ENCODE assay signal across 28 cellular contexts in the genomic region with DNA sequence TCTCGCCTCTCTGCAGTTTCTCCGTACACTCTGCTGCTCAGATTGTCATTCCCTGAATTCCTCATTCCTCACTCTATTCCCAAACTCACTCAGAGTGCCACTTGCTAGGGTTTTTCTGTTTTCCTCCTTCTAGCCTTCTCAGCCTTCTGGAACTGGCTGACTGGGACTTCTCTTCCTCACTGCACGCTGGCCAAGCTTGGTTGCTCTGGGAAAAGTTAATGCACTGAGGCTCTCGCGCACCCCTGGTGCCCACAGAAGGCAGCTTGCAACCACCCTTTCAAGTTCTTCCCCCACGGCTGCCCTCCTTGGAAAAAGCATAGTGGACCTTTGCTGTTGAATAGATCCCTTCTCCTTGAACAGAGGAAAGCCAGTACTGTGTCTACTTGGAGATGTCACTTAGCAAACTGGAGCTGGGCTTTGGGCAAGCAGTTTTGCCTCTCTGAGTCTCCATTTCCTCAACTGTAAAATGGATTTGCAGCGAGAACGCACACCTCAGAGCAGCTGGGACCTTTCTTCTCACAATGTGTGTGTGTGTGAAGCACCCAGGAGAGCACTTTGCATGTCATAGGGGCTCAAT. TPM values are rescaled to one million over a fixed set of nuclear protein-coding genes. Genes with fewer than 3 reads are reported as not detected.
A peak's percentile ranks its signal among the peaks of the same experiment; 100 is the strongest.
DNase-seq lines count a peak whose midpoint lies in the region; ATAC-seq, FAIRE-seq and TF ChIP-seq lines count a peak whose summit lies in the region.
"Had no signal": no experiment of that assay in that cellular context is flagged by ENCODE, and none has a peak within 500 bp of the region (broad histone marks: within the 10 kb centered on the region; RNA-seq: fewer than 3 reads in every experiment).

No MANE protein-coding gene starts in this region.

- ATAC-seq in GM21786 (IDR thresholded peaks at IDR 0.05; ENCODE audit: unreplicated experiment) (no peak), GM21529 (IDR thresholded peaks at IDR 0.05; ENCODE audit: unreplicated experiment) (no peak)
- ATAC-seq: gastrocnemius medialis; PC-3; stimulated activated naive B cell treated with anti-CD40 and anti-IgM and Interleukin-4, amounts not matched to agents 10 μg/mL and 1 μg/mL and 100 μg/mL, for 72 hours had no signal

- TF ChIP-seq CTCF in C4-2B (conservative IDR thresholded peaks at IDR 0.05) = peak; percentile 20; the same call in 1 of the 2 replicates
- peak; percentile 23 for TF ChIP-seq CTCF in choroid plexus epithelial cell (conservative IDR thresholded peaks at IDR 0.05; ENCODE audit: low read depth, low read length)
- TF ChIP-seq CTCF in neural progenitor cell (IDR thresholded peaks at IDR 0.05) = no peak
- no peak for TF ChIP-seq CTCF in nephron progenitor cell (IDR thresholded peaks at IDR 0.05)

- H3K4me1 Mint-ChIP-seq in neural progenitor cell (no peaks in the 10 kb centered on the region), nephron progenitor cell (peaks cover 3% of the 10 kb centered on the region)
- H3K4me1 Mint-ChIP-seq: activated B cell treated with CpG ODN at 0.5 μM for 24 hours; activated CD4-positive, alpha-beta memory T cell treated with anti-CD3 and anti-CD28 coated beads, Interleukin-2, amount 10 ng/mL, durations not matched to agents 7 days and 5 days; stimulated activated naive B cell treated with anti-CD40 and anti-IgM and Interleukin-4, amounts not matched to agents 10 μg/mL and 1 μg/mL and 100 μg/mL, for 72 hours had no signal

- H3K4me1 ChIP-seq in neural progenitor cell = no peaks in the 10 kb centered on the region
- H3K4me1 ChIP-seq: gastrocnemius medialis, pancreas, SJCRH30 had no signal

- H3K4me3 ChIP-seq in MG63 (no peak overlapping the region), choroid plexus epithelial cell (ENCODE audit: low read depth, low read length) (no peak overlapping the region), neural progenitor cell (no peak overlapping the region)
- H3K4me3 ChIP-seq: gastrocnemius medialis, pancreas, SJCRH30 had no signal

- peaks cover 5% of the 10 kb centered on the region for H3K27me3 Mint-ChIP-seq in neural progenitor cell (ENCODE audit: insufficient read depth, low read depth)
- peaks cover 24% of the 10 kb centered on the region for H3K27me3 Mint-ChIP-seq in nephron progenitor cell (ENCODE audit: low read depth, poor library complexity)

- no peak overlapping the region for H3K9ac ChIP-seq in neural progenitor cell

- H3K4me3 Mint-ChIP-seq in neural progenitor cell = no peak overlapping the region
- H3K4me3 Mint-ChIP-seq in nephron progenitor cell = no peak overlapping the region
- H3K4me3 Mint-ChIP-seq: activated B cell treated with CpG ODN at 0.5 μM for 24 hours; activated CD4-positive, alpha-beta memory T cell treated with anti-CD3 and anti-CD28 coated beads, Interleukin-2, amount 10 ng/mL, durations not matched to agents 7 days and 5 days; naive B cell; stimulated activated naive B cell treated with anti-CD40 and anti-IgM and Interleukin-4, amounts not matched to agents 10 μg/mL and 1 μg/mL and 100 μg/mL, for 72 hours had no signal

- no peak overlapping the region for H3K27ac Mint-ChIP-seq in neural progenitor cell
- H3K27ac Mint-ChIP-seq in nephron progenitor cell = no peak overlapping the region
- H3K27ac Mint-ChIP-seq: activated B cell treated with CpG ODN at 0.5 μM for 24 hours; activated CD4-positive, alpha-beta memory T cell treated with anti-CD3 and anti-CD28 coated beads, Interleukin-2, amount 10 ng/mL, durations not matched to agents 7 days and 5 days; stimulated activated naive B cell treated with anti-CD40 and anti-IgM and Interleukin-4, amounts not matched to agents 10 μg/mL and 1 μg/mL and 100 μg/mL, for 72 hours had no signal

- no peaks in the 10 kb centered on the region for H3K36me3 ChIP-seq in MG63
- H3K36me3 ChIP-seq in neural progenitor cell = no peaks in the 10 kb centered on the region
- H3K36me3 ChIP-seq: gastrocnemius medialis, pancreas, SJCRH30 had no signal

- no peaks in the 10 kb centered on the region for H4K20me1 ChIP-seq in neural progenitor cell (ENCODE audit: low read depth)

- no peaks in the 10 kb centered on the region for H3F3A ChIP-seq in neural progenitor cell (ENCODE audit: low read depth)

- H3K27ac ChIP-seq in C4-2B = no peak overlapping the region
- no peak overlapping the region for H3K27ac ChIP-seq in neural progenitor cell
- H3K27ac ChIP-seq: gastrocnemius medialis, pancreas, SJCRH30 had no signal

- H3K9me3 ChIP-seq in MG63 (no peaks in the 10 kb centered on the region), neural progenitor cell (ENCODE audit: low read depth) (no peaks in the 10 kb centered on the region)
- H3K9me3 ChIP-seq: gastrocnemius medialis, pancreas, SJCRH30 had no signal

- FAIRE-seq in urothelium cell line (lab: Jason Lieb, UNC) = no peak
- FAIRE-seq: pancreas had no signal

- H2AFZ ChIP-seq in neural progenitor cell (replicated peaks) = peak overlapping the region; percentile 21

- no peaks in the 10 kb centered on the region for H3K79me2 ChIP-seq in neural progenitor cell (ENCODE audit: low read depth)

- H3K27me3 ChIP-seq in MG63 (no peaks in the 10 kb centered on the region), neural progenitor cell (no peaks in the 10 kb centered on the region)
- H3K27me3 ChIP-seq: gastrocnemius medialis, pancreas, SJCRH30 had no signal

- H3K4me2 ChIP-seq in neural progenitor cell = no peak overlapping the region

- peaks cover 8% of the 10 kb centered on the region for H3K9me3 Mint-ChIP-seq in neural progenitor cell
- H3K9me3 Mint-ChIP-seq in nephron progenitor cell = peaks cover 10% of the 10 kb centered on the region
- H3K9me3 Mint-ChIP-seq: activated CD4-positive, alpha-beta memory T cell treated with anti-CD3 and anti-CD28 coated beads, Interleukin-2, amount 10 ng/mL, durations not matched to agents 7 days and 5 days had no signal

- DNase-seq in MG63 = peak; percentile 59
- no peak for DNase-seq in choroid plexus epithelial cell (ENCODE audit: low read depth)
- DNase-seq in neural progenitor cell (ENCODE audit: low spot score) = no peak
- no peak for DNase-seq in urothelium cell line (ENCODE audit: low spot score)
- DNase-seq in nephron progenitor cell = no peak
- DNase-seq: activated B cell treated with CpG ODN at 0.5 μM for 24 hours; activated CD4-positive, alpha-beta memory T cell treated with anti-CD3 and anti-CD28 coated beads, Interleukin-2, amount 10 ng/mL, durations not matched to agents 7 days and 5 days; activated gamma-delta T cell treated with Interleukin-2 at 50 U/mL for 16 hours; activated T-cell treated with anti-CD3 and anti-CD28 coated beads for 4 hours; amniotic stem cell; DND-41; gastrocnemius medialis; kidney; mesenchymal stem cell; MV-4-11; naive B cell; NCI-H2029; NCI-H226; pancreas; PC-3; SJCRH30; stimulated activated naive B cell treated with anti-CD40 and anti-IgM and Interleukin-4, amounts not matched to agents 10 μg/mL and 1 μg/mL and 100 μg/mL, for 72 hours had no signal

- no peaks in the 10 kb centered on the region for H3K36me3 Mint-ChIP-seq in neural progenitor cell
- H3K36me3 Mint-ChIP-seq in nephron progenitor cell (ENCODE audit: low read depth) = no peaks in the 10 kb centered on the region

RNA-seq across cellular contexts. Expression of gene CCKAR, which starts 6.0 kb away (rescaled TPM):
- total RNA-seq in MG63 (2014; rRNA removed; shearing (Covaris generic); ENCODE audit: low replicate concordance) = 16.8 and 28.2 TPM in 2 replicates
- total RNA-seq in neural progenitor cell (ENCODE audit: low replicate concordance) = not detected in 2 replicates
- total RNA-seq: activated B cell treated with CpG ODN at 0.5 μM for 24 hours; activated CD4-positive, alpha-beta memory T cell treated with anti-CD3 and anti-CD28 coated beads, Interleukin-2, amount 10 ng/mL, durations not matched to agents 7 days and 5 days; cardiac septum; dermis microvascular lymphatic vessel endothelial cell; gastrocnemius medialis; kidney; PC-3; T-helper 2 cell treated with Interferon-gamma antibody and Interleukin-4, amounts not matched to agents 100 ng/mL and 5 ng/mL, for 36 hours had no signal

Comparison
In these comparisons a context has a peak if more than half of its experiments do, and no peak if none do; other contexts are left out.
1. CTCF ChIP-seq: peak in C4-2B (single experiment) and choroid plexus epithelial cell (single experiment); none in neural progenitor cell (single experiment) and nephron progenitor cell (single experiment).
2. RNA of gene CCKAR, which starts 6.0 kb away (total RNA-seq): 16.8 to 28.2 TPM in MG63; not detected in neural progenitor cell; every median in the first group is over 10 times any median in the second.